In genomic region chr5:136033244-136033643, GRCh38 we compare ENCODE assay signal across 2 cellular contexts.
A peak's percentile ranks its signal among the peaks of the same experiment; 100 is the strongest.
TF ChIP-seq lines count a peak whose summit lies in the region.

No MANE protein-coding gene starts in this region.

TF ChIP-seq in A549, 52 proteins besides CTCF, POLR2A, EP300 and RAD21:
- TF ChIP-seq RCOR1 (IDR thresholded peaks at IDR 0.05; ENCODE audit: low read depth, low read length) (no peak), JUN (IDR thresholded peaks at IDR 0.05) (peak in 1 of 2 experiments; percentile 26; a peak in 1 of 5 replicates)

TF ChIP-seq in HepG2, 621 proteins besides CTCF, POLR2A, EP300 and RAD21:
- TF ChIP-seq ZNF672 (CRISPR knock-in tag; IDR thresholded peaks at IDR 0.05) (no peak), ZNF615 (CRISPR knock-in tag; IDR thresholded peaks at IDR 0.05; ENCODE audit: borderline replicate concordance) (no peak), CREB3 (CRISPR knock-in tag; IDR thresholded peaks at IDR 0.05) (no peak), ESRRA (CRISPR knock-in tag; IDR thresholded peaks at IDR 0.05; ENCODE audit: low read depth) (no peak), ZBTB38 (CRISPR knock-in tag; IDR thresholded peaks at IDR 0.05) (no peak)
